Comparison of ENCODE assay signal across 8 cellular contexts in the genomic region with DNA sequence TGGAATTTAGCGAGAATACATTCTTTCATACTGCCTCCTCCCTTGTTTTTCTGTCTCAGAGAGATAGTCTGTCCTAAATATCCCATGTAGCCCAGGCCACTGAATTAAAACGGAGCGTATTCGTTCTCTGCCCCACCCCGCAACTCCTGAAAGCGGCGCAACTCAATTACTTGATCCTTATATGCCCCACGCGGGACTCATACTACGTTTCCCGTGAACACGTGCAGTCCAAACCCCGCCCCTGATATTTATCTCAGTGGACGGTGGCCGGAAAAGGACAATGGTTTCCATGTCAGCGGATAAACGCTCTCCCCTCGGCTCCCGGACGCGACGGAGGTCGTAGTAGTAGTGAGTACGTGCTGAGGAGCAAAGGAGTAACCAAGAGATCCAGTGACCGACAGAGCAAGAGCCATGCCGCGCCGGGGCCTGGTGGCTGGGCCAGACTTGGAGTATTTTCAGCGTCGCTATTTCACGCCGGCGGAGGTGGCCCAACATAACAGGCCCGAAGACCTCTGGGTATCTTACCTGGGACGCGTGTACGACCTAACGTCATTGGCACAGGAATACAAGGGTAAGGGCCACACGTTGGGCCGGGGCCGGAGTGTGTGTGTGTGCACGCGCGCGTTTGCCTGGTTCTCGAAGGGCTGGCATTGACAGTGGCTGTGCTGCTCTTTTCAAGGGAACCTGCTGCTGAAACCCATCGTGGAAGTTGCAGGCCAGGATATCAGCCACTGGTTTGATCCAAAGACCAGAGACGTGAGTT. TPM values are rescaled to one million over a fixed set of nuclear protein-coding genes. Genes with fewer than 3 reads are reported as not detected.
DNase-seq lines count a peak whose midpoint lies in the region; ATAC-seq and FAIRE-seq lines count a peak whose summit lies in the region.

A gene with protein sequence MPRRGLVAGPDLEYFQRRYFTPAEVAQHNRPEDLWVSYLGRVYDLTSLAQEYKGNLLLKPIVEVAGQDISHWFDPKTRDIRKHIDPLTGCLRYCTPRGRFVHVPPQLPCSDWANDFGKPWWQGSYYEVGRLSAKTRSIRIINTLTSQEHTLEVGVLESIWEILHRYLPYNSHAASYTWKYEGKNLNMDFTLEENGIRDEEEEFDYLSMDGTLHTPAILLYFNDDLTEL (plus strand): TSS at position 280 of the 763 bp plus-strand sequence. CDS start 132 bp downstream, at position 412.

- ATAC-seq in GM21786 (IDR thresholded peaks at IDR 0.05; ENCODE audit: unreplicated experiment) = peak; percentile 16

- DNase-seq in DMS79 (lab: John Stamatoyannopoulos, UW) (peak; percentile 88), SHP77 (lab: John Stamatoyannopoulos, UW) (peak; percentile 97 to 98), frontal cortex (ENCODE audit: low spot score in 2 of 2) (peak; percentile 70 to 77), non-pigmented ciliary epithelial cell (ENCODE audit: low read depth) (peak; percentile 67)
- peak; percentile 85 for DNase-seq in activated effector memory CD4-positive, alpha-beta T cell treated with Interleukin-2 at 50 U/mL for 16 hours

- H3K27ac ChIP-seq in KOPT-K1 (ENCODE audit: low read depth, low read length, poor library complexity, severe bottlenecking) = peak within 1 kb of the TSS; percentile 95
- peak within 1 kb of the TSS; percentile 95 for H3K27ac ChIP-seq in temporal lobe (ENCODE audit: low read depth, low read length)

- no peak for FAIRE-seq in frontal cortex (lab: Jason Lieb, UNC)

- H3K36me3 ChIP-seq in KOPT-K1 (ENCODE audit: insufficient read depth, low read length) = peaks cover 18% of the 10 kb centered on the region

- H3K9me3 ChIP-seq in KOPT-K1 (ENCODE audit: insufficient read depth, low read length, poor library complexity, severe bottlenecking) = no peaks in the 10 kb centered on the region

RNA-seq across cellular contexts. Expression of the gene that starts here (rescaled TPM):
- total RNA-seq in frontal cortex (15.1 TPM), temporal lobe (9.6 TPM)

Comparison
In these comparisons a context has a peak if more than half of its experiments do, and no peak if none do; other contexts are left out.
1. Peak in every context shown above with its lines: DNase-seq, ATAC-seq and H3K27ac ChIP-seq.